ENCODE assay signal across 1 cellular context in genomic region chr6:37239950-37240713, GRCh38.
TF ChIP-seq lines count a peak whose summit lies in the region.

No MANE protein-coding gene starts in this region.

TF ChIP-seq in K562, 482 proteins besides CTCF, POLR2A, EP300 and RAD21 (continued from another document and continues in another):
- TF ChIP-seq MLLT1 (IDR thresholded peaks at IDR 0.05) (peak in 1 of 2 experiments; percentile 14; a peak in 1 of 4 replicates), RFX1 (IDR thresholded peaks at IDR 0.05) (no peak), MITF (IDR thresholded peaks at IDR 0.05) (no peak), UBTF (IDR thresholded peaks at IDR 0.05; ENCODE audit: borderline replicate concordance in 1 of 2, low read depth in 2 of 2, low read length in 2 of 2) (0 out of 4 replicates have a peak, but pooled peaks of 1 of the 2 experiments have one; percentile 59), GABPB1 (CRISPR knock-in tag; IDR thresholded peaks at IDR 0.05) (0 out of 2 replicates have a peak, but pooled peaks have one; percentile 24), HNRNPLL (IDR thresholded peaks at IDR 0.05; ENCODE audit: low read depth, low read length, poor library complexity, severe bottlenecking) (no peak), ZC3H8 (IDR thresholded peaks at IDR 0.05) (no peak), E2F8 (IDR thresholded peaks at IDR 0.05; ENCODE audit: low read depth, partially characterized antibody) (no peak), RNF219 (CRISPR knock-in tag; IDR thresholded peaks at IDR 0.05) (no peak), ZFPM2 (CRISPR knock-in tag; IDR thresholded peaks at IDR 0.05) (no peak), NKRF (IDR thresholded peaks at IDR 0.05; ENCODE audit: borderline replicate concordance) (no peak), ZBTB2 (IDR thresholded peaks at IDR 0.05) (peak; percentile 30; the same call in 1 of the 2 replicates), TFE3 (CRISPR knock-in tag; IDR thresholded peaks at IDR 0.05) (no peak), MLX (CRISPR knock-in tag; conservative IDR thresholded peaks at IDR 0.05) (no peak), SMAD1 (IDR thresholded peaks at IDR 0.05; ENCODE audit: low read depth, low read length, partially characterized antibody) (peak; percentile 99), ZBTB9 (CRISPR knock-in tag; IDR thresholded peaks at IDR 0.05) (peak; percentile 70; the same call in 1 of the 2 replicates), TSHZ1 (CRISPR knock-in tag; IDR thresholded peaks at IDR 0.05) (peak; percentile 9; the same call in 1 of the 2 replicates), ARNT (IDR thresholded peaks at IDR 0.05) (no peak), ZNF232 (CRISPR knock-in tag; IDR thresholded peaks at IDR 0.05) (no peak), ZKSCAN3 (CRISPR knock-in tag; IDR thresholded peaks at IDR 0.05) (no peak), FOXK2 (conservative IDR thresholded peaks at IDR 0.05 in 1 of 2, IDR thresholded peaks at IDR 0.05 in 1 of 2; ENCODE audit: low read depth in 2 of 2) (peak; percentile 25 to 29; a peak in 1 of 4 replicates), MTA3 (IDR thresholded peaks at IDR 0.05; ENCODE audit: borderline replicate concordance) (peak; percentile 88), ZNF41 (CRISPR knock-in tag; conservative IDR thresholded peaks at IDR 0.05) (peak; percentile 60; the same call in 1 of the 2 replicates), CREM (IDR thresholded peaks at IDR 0.05; ENCODE audit: low read depth) (peak; percentile 18; the same call in 1 of the 2 replicates), IRF9 (tag; IDR thresholded peaks at IDR 0.05) (no peak), CXXC5 (CRISPR knock-in tag; IDR thresholded peaks at IDR 0.05) (peak; percentile 71), ZNF75A (CRISPR knock-in tag; IDR thresholded peaks at IDR 0.05) (no peak), NR4A1 (CRISPR knock-in tag; IDR thresholded peaks at IDR 0.05) (0 out of 2 replicates have a peak, but pooled peaks have one; percentile 36), NR4A1 (tag; IDR thresholded peaks at IDR 0.05) (peak; percentile 97), ZNF384 (IDR thresholded peaks at IDR 0.05; ENCODE audit: low read depth, low read length) (no peak)
